Comparison of ENCODE assay signal across 1 cellular context in genomic region chr7:12210179-12211053, GRCh38.
TF ChIP-seq lines count a peak whose summit lies in the region.

No MANE protein-coding gene starts in this region.

TF ChIP-seq in IMR-90, 13 proteins besides CTCF, POLR2A, EP300 and RAD21 (continued from another document):
- TF ChIP-seq USF2 (IDR thresholded peaks at IDR 0.05; ENCODE audit: low read depth, low read length) (no peak), CHD1 (IDR thresholded peaks at IDR 0.05; ENCODE audit: low read depth, low read length) (no peak), ELK1 (IDR thresholded peaks at IDR 0.05; ENCODE audit: borderline replicate concordance, low read depth, low read length) (no peak), NFE2L2 (IDR thresholded peaks at IDR 0.05; ENCODE audit: low read depth, low read length) (no peak), SMC3 (IDR thresholded peaks at IDR 0.05; ENCODE audit: low read depth, low read length) (no peak), CEBPB (IDR thresholded peaks at IDR 0.05; ENCODE audit: low read depth, low read length) (no peak), MAZ (IDR thresholded peaks at IDR 0.05; ENCODE audit: borderline replicate concordance, low read depth, low read length) (no peak), BHLHE40 (IDR thresholded peaks at IDR 0.05; ENCODE audit: low read depth, low read length) (no peak)
